In genomic region chr17:57732062-57732461, GRCh38 we compare ENCODE assay signal across 22 cellular contexts. TPM values are rescaled to one million over a fixed set of nuclear protein-coding genes. Genes with fewer than 3 reads are reported as not detected.
DNase-seq lines count a peak whose midpoint lies in the region; ATAC-seq, FAIRE-seq and TF ChIP-seq lines count a peak whose summit lies in the region.
"Had no signal": no experiment of that assay in that cellular context is flagged by ENCODE, and none has a peak within 500 bp of the region (broad histone marks: within the 10 kb centered on the region; RNA-seq: fewer than 3 reads in every experiment).

No MANE protein-coding gene starts in this region.

- POLR2A ChIA-PET in K562 (lab: Yijun Ruan, JAX) = no interaction called here

- TF ChIP-seq POLR2A in K562 (conservative IDR thresholded peaks at IDR 0.05) = no peak

- in situ Hi-C loops in G401 (cut with HindIII; ENCODE audit: low sequenced_read_pairs) (no loop called here), K562 (cut with MboI) (no loop called here)

- no peak overlapping the region for H3K27ac ChIP-seq in K562 (ENCODE audit: extremely low read depth, low read depth, low read length)
- H3K27ac ChIP-seq: gastrocnemius medialis, suprapubic skin had no signal

- peak; percentile 86 for DNase-seq in G401 (ENCODE audit: low spot score)
- peak; percentile 57 for DNase-seq in NCI-H2107 treated with DMSO at 0.1 percent for 48 hours (lab: John Stamatoyannopoulos, UW; ENCODE audit: unreplicated experiment)
- DNase-seq in K562 (ENCODE audit: extremely low read depth in 1 of 4, low spot score in 3 of 4) = no peak
- DNase-seq in medulla oblongata (ENCODE audit: extremely low spot score) = peak; percentile 32
- DNase-seq in head of caudate nucleus = no peak
- DNase-seq in activated CD4-positive, alpha-beta T cell treated with anti-CD3 and anti-CD28 coated beads for 4 hours = no peak
- no peak for DNase-seq in NCI-H1694 treated with DMSO at 0.1 percent for 48 hours (lab: John Stamatoyannopoulos, UW)
- DNase-seq in activated effector memory CD4-positive, alpha-beta T cell treated with anti-CD3 and anti-CD28 coated beads, Interleukin-2, amount 50 U/mL, for 16 hours = no peak
- DNase-seq: activated CD4-positive, alpha-beta T cell treated with anti-CD3 and anti-CD28 coated beads for 36 hours; activated CD8-positive, alpha-beta memory T cell treated with anti-CD3 and anti-CD28 coated beads, Interleukin-2, amount 10 ng/mL, durations not matched to agents 7 days and 5 days; erythroblast; KG1; NCI-H1048; NCI-H524; stimulated activated CD4-positive, alpha-beta T cell treated with anti-CD3 and anti-CD28 coated beads, Interleukin-15, amount 100 ng/mL, for 24 hours had no signal

- H3K4me3 ChIP-seq in K562 = no peak overlapping the region
- H3K4me3 ChIP-seq: gastrocnemius medialis, suprapubic skin had no signal

- H3K4me2 ChIP-seq in K562 (ENCODE audit: insufficient read depth, low read length) = no peak overlapping the region

- CTCF ChIA-PET in K562 (lab: Yijun Ruan, JAX; ENCODE audit: low intra/inter-chr PET ratio) = interaction anchor here (0.6 kb wide), 1 partner anchor 217 kb away, joined by 3 read pairs; no protein-coding TSS in a partner anchor

- H4K20me1 ChIP-seq in K562 (replicated peaks; ENCODE audit: control insufficient read depth, insufficient read depth, low read length) = 0 out of 2 replicates have a peak, but pooled peaks cover 3% of the 10 kb centered on the region

- FAIRE-seq in K562 (lab: Jason Lieb, UNC) = peak; percentile 40
- FAIRE-seq: GM18507, TTC549 had no signal

- peaks cover 26 to 45% of the 10 kb centered on the region in 2 experiments for H3K27me3 ChIP-seq in K562 (ENCODE audit: control insufficient read depth in 2 of 2, insufficient read depth in 2 of 2, low read length in 2 of 2)
- H3K27me3 ChIP-seq: gastrocnemius medialis, suprapubic skin had no signal

- H3K79me2 ChIP-seq in K562 (ENCODE audit: control insufficient read depth, insufficient read depth, low read length) = no peaks in the 10 kb centered on the region

- no peak for TF ChIP-seq EP300 in K562 (IDR thresholded peaks at IDR 0.05; ENCODE audit: low read length)

- no peak overlapping the region for H3K9ac ChIP-seq in K562 (ENCODE audit: insufficient read depth in 1 of 2, low read depth in 2 of 2, low read length in 2 of 2)

- WGBS in K562 (ENCODE audit: insufficient coverage, low coverage, missing lambda C conversion rate) = 3% methylated on average over 3 of the region's 3 CpGs

- H3K9me1 ChIP-seq in K562 (ENCODE audit: control insufficient read depth, insufficient read depth, low read length) = no peaks in the 10 kb centered on the region

- no peak for ATAC-seq in K562
- ATAC-seq: activated CD4-positive, alpha-beta T cell treated with anti-CD3 and anti-CD28 coated beads for 36 hours; activated CD8-positive, alpha-beta memory T cell treated with anti-CD3 and anti-CD28 coated beads, Interleukin-2, amount 10 ng/mL, durations not matched to agents 7 days and 5 days had no signal

- H3K36me3 ChIP-seq in K562 (ENCODE audit: control insufficient read depth, insufficient read depth, low read length) = no peaks in the 10 kb centered on the region
- H3K36me3 ChIP-seq: gastrocnemius medialis, suprapubic skin had no signal

- BruUV-seq in K562 (replicated peaks; lab: Mats Ljungman, UMichigan) = no TSS peak

- TF ChIP-seq RAD21 in K562 (CRISPR knock-in tag; conservative IDR thresholded peaks at IDR 0.05 in 1 of 2, IDR thresholded peaks at IDR 0.05 in 1 of 2) = no peak

- H2AFZ ChIP-seq in K562 (ENCODE audit: low read depth, low read length) = no peak overlapping the region

- intact Hi-C loops in K562 (cut with micrococcal nuclease) = no loop called here
- intact Hi-C loops in head of caudate nucleus (cut with DNase I) = no loop called here

- H3K4me1 ChIP-seq in K562 (replicated peaks in 1 of 2; ENCODE audit: control insufficient read depth in 2 of 2, insufficient read depth in 2 of 2, low read length in 2 of 2) = no peaks in the 10 kb centered on the region
- H3K4me1 ChIP-seq: suprapubic skin had no signal

- no peak for TF ChIP-seq CTCF in K562 (IDR thresholded peaks at IDR 0.05 in 2 of 3, conservative IDR thresholded peaks at IDR 0.05 in 1 of 3; ENCODE audit: insufficient read depth in 2 of 3, low read depth in 1 of 3, low read length in 3 of 3)

- no peaks in the 10 kb centered on the region for H3K9me3 ChIP-seq in K562 (replicated peaks; ENCODE audit: control insufficient read depth, insufficient read depth, low read depth, low read length)
- H3K9me3 ChIP-seq: gastrocnemius medialis, suprapubic skin had no signal

TF ChIP-seq in K562, 482 proteins besides CTCF, POLR2A, EP300 and RAD21:
- TF ChIP-seq ZMIZ1 (IDR thresholded peaks at IDR 0.05; ENCODE audit: low read depth in 2 of 2, low read length in 2 of 2) = no peak
- TF ChIP-seq ZBTB17 (CRISPR knock-in tag; IDR thresholded peaks at IDR 0.05) = no peak
- no peak for TF ChIP-seq ERF (CRISPR knock-in tag; IDR thresholded peaks at IDR 0.05)
- no peak for TF ChIP-seq NUFIP1 (IDR thresholded peaks at IDR 0.05; ENCODE audit: partially characterized antibody)
- TF ChIP-seq MAX (CRISPR knock-in tag; IDR thresholded peaks at IDR 0.05) = no peak
- TF ChIP-seq, protein P1, sequence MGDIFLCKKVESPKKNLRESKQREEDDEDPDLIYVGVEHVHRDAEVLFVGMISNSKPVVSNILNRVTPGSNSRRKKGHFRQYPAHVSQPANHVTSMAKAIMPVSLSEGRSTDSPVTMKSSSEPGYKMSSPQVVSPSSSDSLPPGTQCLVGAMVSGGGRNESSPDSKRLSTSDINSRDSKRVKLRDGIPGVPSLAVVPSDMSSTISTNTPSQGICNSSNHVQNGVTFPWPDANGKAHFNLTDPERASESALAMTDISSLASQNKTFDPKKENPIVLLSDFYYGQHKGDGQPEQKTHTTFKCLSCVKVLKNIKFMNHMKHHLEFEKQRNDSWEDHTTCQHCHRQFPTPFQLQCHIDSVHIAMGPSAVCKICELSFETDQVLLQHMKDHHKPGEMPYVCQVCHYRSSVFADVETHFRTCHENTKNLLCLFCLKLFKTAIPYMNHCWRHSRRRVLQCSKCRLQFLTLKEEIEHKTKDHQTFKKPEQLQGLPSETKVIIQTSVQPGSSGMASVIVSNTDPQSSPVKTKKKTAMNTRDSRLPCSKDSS (IDR thresholded peaks at IDR 0.05; ENCODE audit: low read depth, partially characterized antibody) = no peak

RNA-seq across cellular contexts. Expression of gene CCDC182, which starts 13.0 kb away (rescaled TPM):
- not detected in 2 replicates for total RNA-seq in G401 (2014; rRNA removed; shearing (Covaris generic))
- not detected in 2 replicates for total RNA-seq in K562 (2011; cell fraction: chromatin; rRNA removed; ENCODE audit: low replicate concordance)
- not detected in 2 replicates for total RNA-seq in K562 (2011; cell fraction: nucleolus; rRNA removed)
- not detected in 2 replicates for total RNA-seq in K562 (2011; cell fraction: nucleoplasm; rRNA removed)
- not detected in 2 replicates for total RNA-seq in K562 (2014; rRNA removed)
- total RNA-seq in K562 (2014; rRNA removed; fragmentation: Illumina TruSeq; extraction: Trizol) = not detected in 2 replicates
- not detected in 2 replicates for total RNA-seq in K562 (2015; rRNA removed; fragmentation: Illumina TruSeq; extraction: Trizol)
- not detected in 2 replicates for total RNA-seq in K562 (2021)
- not detected in 2 replicates for polyA plus RNA-seq in K562 (2011; rRNA removed)
- not detected in 2 replicates for polyA plus RNA-seq in K562 (2011; cell fraction: cytosol; rRNA removed)
- polyA plus RNA-seq in K562 (2011; cell fraction: nucleus; rRNA removed) = not detected in 2 replicates
- not detected in 2 replicates for polyA plus RNA-seq in K562 (2012)
- not detected in 2 replicates for polyA plus RNA-seq in K562 (2014; fragmentation: Illumina TruSeq; extraction: Trizol)
- polyA plus RNA-seq in K562 (2014; fragmentation: Nextera tagmentation; extraction: Ambion mirVana) = not detected
- not detected in 2 replicates for polyA plus RNA-seq in K562 (2014; rRNA removed)
- polyA minus RNA-seq in K562 (2011; rRNA and poly(A)+ RNA removed) = not detected in 2 replicates
- not detected in 2 replicates for polyA minus RNA-seq in K562 (2011; cell fraction: cytosol; rRNA and poly(A)+ RNA removed)
- not detected in 2 replicates for polyA minus RNA-seq in K562 (2011; cell fraction: nucleus; rRNA and poly(A)+ RNA removed)
- total RNA-seq: activated CD4-positive, alpha-beta T cell treated with anti-CD3 and anti-CD28 coated beads for 36 hours; activated CD8-positive, alpha-beta memory T cell treated with anti-CD3 and anti-CD28 coated beads, Interleukin-2, amount 10 ng/mL, durations not matched to agents 7 days and 5 days; Daoy; gastrocnemius medialis; lower leg skin; suprapubic skin had no signal
- polyA plus RNA-seq: adipose tissue had no signal

Comparison
In these comparisons a context has a peak if more than half of its experiments do, and no peak if none do; other contexts are left out.
1. DNase-seq: peak in G401 (single experiment), NCI-H2107 treated with DMSO at 0.1 percent for 48 hours (single experiment) and medulla oblongata (single experiment); none in K562 (0 of 4), head of caudate nucleus (0 of 42), activated CD4-positive, alpha-beta T cell treated with anti-CD3 and anti-CD28 coated beads for 4 hours (0 of 2), NCI-H1694 treated with DMSO at 0.1 percent for 48 hours (single experiment) and activated effector memory CD4-positive, alpha-beta T cell treated with anti-CD3 and anti-CD28 coated beads, Interleukin-2, amount 50 U/mL, for 16 hours (single experiment).